Comparison of ENCODE assay signal across 1 cellular context in the genomic region with DNA sequence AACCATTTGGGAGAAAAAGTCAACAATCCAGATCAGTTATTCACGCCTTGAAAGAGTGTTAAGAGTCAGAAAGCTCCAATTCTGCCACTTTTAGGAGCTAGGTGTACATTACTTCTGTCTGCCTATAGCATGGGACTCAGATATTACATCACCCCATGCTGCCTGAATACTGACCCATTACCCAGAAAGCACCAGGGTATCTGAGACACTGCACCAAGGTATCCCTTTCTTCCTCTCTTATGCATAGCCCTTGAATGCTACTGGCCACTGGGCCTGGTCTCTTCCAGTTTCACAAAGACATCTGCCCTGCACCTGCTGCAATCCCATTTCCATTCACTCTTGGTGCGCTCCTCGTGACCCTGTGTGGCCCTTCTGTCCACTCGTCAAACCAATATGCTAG.
TF ChIP-seq lines count a peak whose summit lies in the region.

No MANE protein-coding gene starts in this region.

TF ChIP-seq in K562, 482 proteins besides CTCF, POLR2A, EP300 and RAD21 (continued from another document):
- TF ChIP-seq, protein P1, sequence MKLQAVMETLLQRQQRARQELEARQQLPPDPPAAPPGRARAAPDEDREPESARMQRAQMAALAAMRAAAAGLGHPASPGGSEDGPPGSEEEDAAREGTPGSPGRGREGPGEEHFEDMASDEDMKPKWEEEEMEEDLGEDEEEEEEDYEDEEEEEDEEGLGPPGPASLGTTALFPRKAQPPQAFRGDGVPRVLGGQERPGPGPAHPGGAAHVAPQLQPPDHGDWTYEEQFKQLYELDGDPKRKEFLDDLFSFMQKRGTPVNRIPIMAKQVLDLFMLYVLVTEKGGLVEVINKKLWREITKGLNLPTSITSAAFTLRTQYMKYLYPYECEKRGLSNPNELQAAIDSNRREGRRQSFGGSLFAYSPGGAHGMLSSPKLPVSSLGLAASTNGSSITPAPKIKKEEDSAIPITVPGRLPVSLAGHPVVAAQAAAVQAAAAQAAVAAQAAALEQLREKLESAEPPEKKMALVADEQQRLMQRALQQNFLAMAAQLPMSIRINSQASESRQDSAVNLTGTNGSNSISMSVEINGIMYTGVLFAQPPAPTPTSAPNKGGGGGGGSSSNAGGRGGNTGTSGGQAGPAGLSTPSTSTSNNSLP (IDR thresholded peaks at IDR 0.05; ENCODE audit: borderline replicate concordance, low read depth, low read length), result no peak
- no peak for TF ChIP-seq HDAC8 (tag; IDR thresholded peaks at IDR 0.05)
- TF ChIP-seq CEBPB (tag; IDR thresholded peaks at IDR 0.05), result peak; percentile 69
- TF ChIP-seq SMAD4 (CRISPR knock-in tag; conservative IDR thresholded peaks at IDR 0.05), result peak; percentile 52; the same call in 1 of the 2 replicates
- TF ChIP-seq, protein P2, sequence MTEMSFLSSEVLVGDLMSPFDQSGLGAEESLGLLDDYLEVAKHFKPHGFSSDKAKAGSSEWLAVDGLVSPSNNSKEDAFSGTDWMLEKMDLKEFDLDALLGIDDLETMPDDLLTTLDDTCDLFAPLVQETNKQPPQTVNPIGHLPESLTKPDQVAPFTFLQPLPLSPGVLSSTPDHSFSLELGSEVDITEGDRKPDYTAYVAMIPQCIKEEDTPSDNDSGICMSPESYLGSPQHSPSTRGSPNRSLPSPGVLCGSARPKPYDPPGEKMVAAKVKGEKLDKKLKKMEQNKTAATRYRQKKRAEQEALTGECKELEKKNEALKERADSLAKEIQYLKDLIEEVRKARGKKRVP (CRISPR knock-in tag; IDR thresholded peaks at IDR 0.05), result peak; percentile 60; the same call in 1 of the 2 replicates
- no peak for TF ChIP-seq KDM4B (IDR thresholded peaks at IDR 0.05; ENCODE audit: borderline replicate concordance in 2 of 2, low read depth in 1 of 2)
- peak; percentile 61; the same call in 1 of the 2 replicates for TF ChIP-seq JUND (IDR thresholded peaks at IDR 0.05; ENCODE audit: borderline replicate concordance, low read depth, low read length)
- peak; percentile 51; the same call in 1 of the 3 replicates for TF ChIP-seq JUND (tag; IDR thresholded peaks at IDR 0.05; ENCODE audit: borderline replicate concordance, low read depth, low read length)
- peak; percentile 55; the same call in 1 of the 2 replicates for TF ChIP-seq CTBP1 (IDR thresholded peaks at IDR 0.05; ENCODE audit: borderline replicate concordance)
- TF ChIP-seq ARID1B (IDR thresholded peaks at IDR 0.05), result 0 out of 2 replicates have a peak, but pooled peaks have one; percentile 10
- TF ChIP-seq STAT5B (CRISPR knock-in tag; IDR thresholded peaks at IDR 0.05), result no peak
- TF ChIP-seq, protein P3, sequence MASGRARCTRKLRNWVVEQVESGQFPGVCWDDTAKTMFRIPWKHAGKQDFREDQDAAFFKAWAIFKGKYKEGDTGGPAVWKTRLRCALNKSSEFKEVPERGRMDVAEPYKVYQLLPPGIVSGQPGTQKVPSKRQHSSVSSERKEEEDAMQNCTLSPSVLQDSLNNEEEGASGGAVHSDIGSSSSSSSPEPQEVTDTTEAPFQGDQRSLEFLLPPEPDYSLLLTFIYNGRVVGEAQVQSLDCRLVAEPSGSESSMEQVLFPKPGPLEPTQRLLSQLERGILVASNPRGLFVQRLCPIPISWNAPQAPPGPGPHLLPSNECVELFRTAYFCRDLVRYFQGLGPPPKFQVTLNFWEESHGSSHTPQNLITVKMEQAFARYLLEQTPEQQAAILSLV (tag; IDR thresholded peaks at IDR 0.05), result 0 out of 2 replicates have a peak, but pooled peaks have one; percentile 48
- TF ChIP-seq ETV6 (IDR thresholded peaks at IDR 0.05; ENCODE audit: borderline replicate concordance in 1 of 2, low read depth in 2 of 2, low read length in 1 of 2), result no peak
- no peak for TF ChIP-seq ETV6 (CRISPR knock-in tag; IDR thresholded peaks at IDR 0.05; ENCODE audit: borderline replicate concordance)
- TF ChIP-seq ZNF143 (CRISPR knock-in tag; IDR thresholded peaks at IDR 0.05), result peak; percentile 66
- TF ChIP-seq L3MBTL2 (IDR thresholded peaks at IDR 0.05), result peak; percentile 51; the same call in 1 of the 2 replicates
- TF ChIP-seq PTBP1 (IDR thresholded peaks at IDR 0.05; ENCODE audit: low read depth, low read length), result no peak
- TF ChIP-seq ATF7 (IDR thresholded peaks at IDR 0.05), result peak; percentile 75; the same call in 1 of the 2 replicates
- no peak for TF ChIP-seq GABPB2 (CRISPR knock-in tag; conservative IDR thresholded peaks at IDR 0.05)
- no peak for TF ChIP-seq NCOA6 (IDR thresholded peaks at IDR 0.05)
- no peak for TF ChIP-seq ELF2 (CRISPR knock-in tag; IDR thresholded peaks at IDR 0.05)
- TF ChIP-seq, protein P4, sequence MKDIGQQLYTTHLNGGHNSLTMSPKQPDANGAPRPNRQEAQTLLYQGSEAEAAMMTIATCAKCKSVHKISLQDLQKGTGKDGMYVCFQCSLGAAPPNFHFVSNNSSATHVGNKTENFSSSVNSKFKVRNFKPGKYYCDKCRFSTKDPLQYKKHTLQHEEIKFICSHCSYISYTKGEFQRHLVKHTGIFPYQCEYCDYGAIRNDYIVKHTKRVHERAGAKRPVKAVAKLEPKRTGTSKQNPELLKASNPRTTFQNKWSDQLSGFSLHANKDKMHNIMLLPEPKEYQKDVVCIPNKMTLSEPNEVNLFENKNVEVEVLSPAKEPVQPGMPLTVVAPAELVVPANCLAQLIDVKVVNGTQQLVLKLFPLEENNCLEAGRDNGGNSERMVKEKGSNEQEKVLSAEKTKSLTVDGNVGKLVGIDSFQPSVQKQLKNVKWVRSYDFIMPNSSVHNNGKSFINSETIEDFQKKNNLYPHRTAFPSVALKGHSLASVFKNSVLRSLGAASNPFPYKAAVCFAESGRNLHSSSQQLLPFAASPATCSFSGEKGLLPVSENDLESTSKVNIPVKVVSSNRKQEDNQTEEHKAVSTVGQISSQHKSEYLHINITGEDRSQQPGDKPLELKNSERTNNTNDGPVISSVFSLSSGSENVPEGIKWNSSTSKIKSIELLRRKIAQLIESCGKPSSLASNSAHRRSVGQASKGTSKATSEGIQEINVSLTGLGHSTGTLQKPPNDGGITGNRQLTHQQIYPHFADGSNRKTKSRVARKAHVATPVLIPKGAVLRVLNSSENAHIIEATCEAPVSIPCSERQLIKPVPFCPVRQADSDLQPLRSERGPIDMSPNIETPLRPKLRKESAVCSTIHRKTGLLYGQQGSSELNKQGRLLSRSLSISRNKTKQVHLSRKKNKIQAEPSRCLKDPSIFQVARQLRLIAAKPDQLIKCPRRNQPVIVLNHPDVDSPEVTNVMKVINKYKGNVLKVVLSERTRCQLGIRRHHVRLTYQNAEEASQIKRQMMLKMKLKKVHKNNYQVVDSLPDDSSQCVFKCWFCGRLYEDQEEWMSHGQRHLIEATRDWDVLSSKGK (CRISPR knock-in tag; IDR thresholded peaks at IDR 0.05), result no peak
- TF ChIP-seq YY1 (IDR thresholded peaks at IDR 0.05; ENCODE audit: borderline replicate concordance in 1 of 3, control insufficient read depth in 1 of 3, extremely low read depth in 1 of 3, insufficient read depth in 3 of 3, insufficient read length in 1 of 3, insufficient replicate concordance in 2 of 3, low read depth in 1 of 3, low read length in 2 of 3), result no peak
- TF ChIP-seq TEAD4 (IDR thresholded peaks at IDR 0.05; ENCODE audit: low read length), result no peak
- TF ChIP-seq TEAD4 (CRISPR knock-in tag; IDR thresholded peaks at IDR 0.05; ENCODE audit: borderline replicate concordance), result no peak
- peak; percentile 88 for TF ChIP-seq MYC (IDR thresholded peaks at IDR 0.05; ENCODE audit: low read depth, low read length)
- 0 out of 2 replicates have a peak, but pooled peaks have one; percentile 25 for TF ChIP-seq MYC (CRISPR knock-in tag; IDR thresholded peaks at IDR 0.05; ENCODE audit: borderline replicate concordance, low read depth)
- TF ChIP-seq, protein P5, sequence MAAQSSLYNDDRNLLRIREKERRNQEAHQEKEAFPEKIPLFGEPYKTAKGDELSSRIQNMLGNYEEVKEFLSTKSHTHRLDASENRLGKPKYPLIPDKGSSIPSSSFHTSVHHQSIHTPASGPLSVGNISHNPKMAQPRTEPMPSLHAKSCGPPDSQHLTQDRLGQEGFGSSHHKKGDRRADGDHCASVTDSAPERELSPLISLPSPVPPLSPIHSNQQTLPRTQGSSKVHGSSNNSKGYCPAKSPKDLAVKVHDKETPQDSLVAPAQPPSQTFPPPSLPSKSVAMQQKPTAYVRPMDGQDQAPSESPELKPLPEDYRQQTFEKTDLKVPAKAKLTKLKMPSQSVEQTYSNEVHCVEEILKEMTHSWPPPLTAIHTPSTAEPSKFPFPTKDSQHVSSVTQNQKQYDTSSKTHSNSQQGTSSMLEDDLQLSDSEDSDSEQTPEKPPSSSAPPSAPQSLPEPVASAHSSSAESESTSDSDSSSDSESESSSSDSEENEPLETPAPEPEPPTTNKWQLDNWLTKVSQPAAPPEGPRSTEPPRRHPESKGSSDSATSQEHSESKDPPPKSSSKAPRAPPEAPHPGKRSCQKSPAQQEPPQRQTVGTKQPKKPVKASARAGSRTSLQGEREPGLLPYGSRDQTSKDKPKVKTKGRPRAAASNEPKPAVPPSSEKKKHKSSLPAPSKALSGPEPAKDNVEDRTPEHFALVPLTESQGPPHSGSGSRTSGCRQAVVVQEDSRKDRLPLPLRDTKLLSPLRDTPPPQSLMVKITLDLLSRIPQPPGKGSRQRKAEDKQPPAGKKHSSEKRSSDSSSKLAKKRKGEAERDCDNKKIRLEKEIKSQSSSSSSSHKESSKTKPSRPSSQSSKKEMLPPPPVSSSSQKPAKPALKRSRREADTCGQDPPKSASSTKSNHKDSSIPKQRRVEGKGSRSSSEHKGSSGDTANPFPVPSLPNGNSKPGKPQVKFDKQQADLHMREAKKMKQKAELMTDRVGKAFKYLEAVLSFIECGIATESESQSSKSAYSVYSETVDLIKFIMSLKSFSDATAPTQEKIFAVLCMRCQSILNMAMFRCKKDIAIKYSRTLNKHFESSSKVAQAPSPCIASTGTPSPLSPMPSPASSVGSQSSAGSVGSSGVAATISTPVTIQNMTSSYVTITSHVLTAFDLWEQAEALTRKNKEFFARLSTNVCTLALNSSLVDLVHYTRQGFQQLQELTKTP (IDR thresholded peaks at IDR 0.05; ENCODE audit: low read depth in 1 of 2, partially characterized antibody in 2 of 2), result no peak
- TF ChIP-seq GATAD2A (IDR thresholded peaks at IDR 0.05), result no peak
- TF ChIP-seq, protein P6, sequence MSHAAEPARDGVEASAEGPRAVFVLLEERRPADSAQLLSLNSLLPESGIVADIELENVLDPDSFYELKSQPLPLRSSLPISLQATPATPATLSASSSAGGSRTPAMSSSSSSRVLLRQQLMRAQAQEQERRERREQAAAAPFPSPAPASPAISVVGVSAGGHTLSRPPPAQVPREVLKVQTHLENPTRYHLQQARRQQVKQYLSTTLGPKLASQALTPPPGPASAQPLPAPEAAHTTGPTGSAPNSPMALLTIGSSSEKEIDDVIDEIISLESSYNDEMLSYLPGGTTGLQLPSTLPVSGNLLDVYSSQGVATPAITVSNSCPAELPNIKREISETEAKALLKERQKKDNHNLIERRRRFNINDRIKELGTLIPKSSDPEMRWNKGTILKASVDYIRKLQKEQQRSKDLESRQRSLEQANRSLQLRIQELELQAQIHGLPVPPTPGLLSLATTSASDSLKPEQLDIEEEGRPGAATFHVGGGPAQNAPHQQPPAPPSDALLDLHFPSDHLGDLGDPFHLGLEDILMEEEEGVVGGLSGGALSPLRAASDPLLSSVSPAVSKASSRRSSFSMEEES (CRISPR knock-in tag; IDR thresholded peaks at IDR 0.05), result no peak
- TF ChIP-seq, protein P7, sequence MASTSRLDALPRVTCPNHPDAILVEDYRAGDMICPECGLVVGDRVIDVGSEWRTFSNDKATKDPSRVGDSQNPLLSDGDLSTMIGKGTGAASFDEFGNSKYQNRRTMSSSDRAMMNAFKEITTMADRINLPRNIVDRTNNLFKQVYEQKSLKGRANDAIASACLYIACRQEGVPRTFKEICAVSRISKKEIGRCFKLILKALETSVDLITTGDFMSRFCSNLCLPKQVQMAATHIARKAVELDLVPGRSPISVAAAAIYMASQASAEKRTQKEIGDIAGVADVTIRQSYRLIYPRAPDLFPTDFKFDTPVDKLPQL (IDR thresholded peaks at IDR 0.05; ENCODE audit: extremely low read depth, insufficient read length), result no peak
- TF ChIP-seq PYGO2 (tag; IDR thresholded peaks at IDR 0.05), result no peak
